In genomic region chr14:24296341-24297157, GRCh38 we compare ENCODE assay signal across 1 cellular context.
TF ChIP-seq lines count a peak whose summit lies in the region.

No MANE protein-coding gene starts in this region.

TF ChIP-seq in HepG2, 621 proteins besides CTCF, POLR2A, EP300 and RAD21 (continued from another document and continues in another):
- TF ChIP-seq, protein P1, sequence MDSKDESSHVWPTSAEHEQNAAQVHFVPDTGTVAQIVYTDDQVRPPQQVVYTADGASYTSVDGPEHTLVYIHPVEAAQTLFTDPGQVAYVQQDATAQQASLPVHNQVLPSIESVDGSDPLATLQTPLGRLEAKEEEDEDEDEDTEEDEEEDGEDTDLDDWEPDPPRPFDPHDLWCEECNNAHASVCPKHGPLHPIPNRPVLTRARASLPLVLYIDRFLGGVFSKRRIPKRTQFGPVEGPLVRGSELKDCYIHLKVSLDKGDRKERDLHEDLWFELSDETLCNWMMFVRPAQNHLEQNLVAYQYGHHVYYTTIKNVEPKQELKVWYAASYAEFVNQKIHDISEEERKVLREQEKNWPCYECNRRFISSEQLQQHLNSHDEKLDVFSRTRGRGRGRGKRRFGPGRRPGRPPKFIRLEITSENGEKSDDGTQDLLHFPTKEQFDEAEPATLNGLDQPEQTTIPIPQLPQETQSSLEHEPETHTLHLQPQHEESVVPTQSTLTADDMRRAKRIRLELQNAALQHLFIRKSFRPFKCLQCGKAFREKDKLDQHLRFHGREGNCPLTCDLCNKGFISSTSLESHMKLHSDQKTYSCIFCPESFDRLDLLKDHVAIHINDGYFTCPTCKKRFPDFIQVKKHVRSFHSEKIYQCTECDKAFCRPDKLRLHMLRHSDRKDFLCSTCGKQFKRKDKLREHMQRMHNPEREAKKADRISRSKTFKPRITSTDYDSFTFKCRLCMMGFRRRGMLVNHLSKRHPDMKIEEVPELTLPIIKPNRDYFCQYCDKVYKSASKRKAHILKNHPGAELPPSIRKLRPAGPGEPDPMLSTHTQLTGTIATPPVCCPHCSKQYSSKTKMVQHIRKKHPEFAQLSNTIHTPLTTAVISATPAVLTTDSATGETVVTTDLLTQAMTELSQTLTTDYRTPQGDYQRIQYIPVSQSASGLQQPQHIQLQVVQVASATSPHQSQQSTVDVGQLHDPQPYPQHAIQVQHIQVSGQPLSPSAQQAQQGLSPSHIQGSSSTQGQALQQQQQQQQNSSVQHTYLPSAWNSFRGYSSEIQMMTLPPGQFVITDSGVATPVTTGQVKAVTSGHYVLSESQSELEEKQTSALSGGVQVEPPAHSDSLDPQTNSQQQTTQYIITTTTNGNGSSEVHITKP (CRISPR knock-in tag; IDR thresholded peaks at IDR 0.05; ENCODE audit: low read depth), result no peak; the same call in 1 of the 2 replicates
- 0 out of 2 replicates have a peak, but pooled peaks have one; percentile 84 for TF ChIP-seq FUBP1 (CRISPR knock-in tag; IDR thresholded peaks at IDR 0.05; ENCODE audit: borderline replicate concordance)
- no peak for TF ChIP-seq ZNF326 (CRISPR knock-in tag; IDR thresholded peaks at IDR 0.05; ENCODE audit: borderline replicate concordance)
- TF ChIP-seq, protein P2, sequence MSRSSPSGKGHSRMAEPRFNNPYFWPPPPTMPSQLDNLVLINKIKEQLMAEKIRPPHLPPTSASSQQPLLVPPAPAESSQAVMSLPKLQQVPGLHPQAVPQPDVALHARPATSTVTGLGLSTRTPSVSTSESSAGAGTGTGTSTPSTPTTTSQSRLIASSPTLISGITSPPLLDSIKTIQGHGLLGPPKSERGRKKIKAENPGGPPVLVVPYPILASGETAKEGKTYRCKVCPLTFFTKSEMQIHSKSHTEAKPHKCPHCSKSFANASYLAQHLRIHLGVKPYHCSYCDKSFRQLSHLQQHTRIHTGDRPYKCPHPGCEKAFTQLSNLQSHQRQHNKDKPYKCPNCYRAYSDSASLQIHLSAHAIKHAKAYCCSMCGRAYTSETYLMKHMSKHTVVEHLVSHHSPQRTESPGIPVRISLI (CRISPR knock-in tag; IDR thresholded peaks at IDR 0.05; ENCODE audit: borderline replicate concordance), result peak; percentile 10; the same call in 1 of the 2 replicates
- TF ChIP-seq NKX3-1 (CRISPR knock-in tag; IDR thresholded peaks at IDR 0.05), result no peak
- no peak for TF ChIP-seq ARNT (IDR thresholded peaks at IDR 0.05)
- no peak; the same call in 1 of the 2 replicates for TF ChIP-seq CBX5 (CRISPR knock-in tag; IDR thresholded peaks at IDR 0.05; ENCODE audit: borderline replicate concordance)
- no peak for TF ChIP-seq PRPF4 (IDR thresholded peaks at IDR 0.05; ENCODE audit: low read depth, low read length, poor library complexity, severe bottlenecking)
- TF ChIP-seq CHD4 (IDR thresholded peaks at IDR 0.05; ENCODE audit: borderline replicate concordance, low read length), result no peak
- TF ChIP-seq SIX4 (CRISPR knock-in tag; IDR thresholded peaks at IDR 0.05), result 0 out of 2 replicates have a peak, but pooled peaks have one; percentile 29
- TF ChIP-seq FOXA1 (IDR thresholded peaks at IDR 0.05), result no peak
- TF ChIP-seq FOXA1 (CRISPR knock-in tag; IDR thresholded peaks at IDR 0.05), result 0 out of 2 replicates have a peak, but pooled peaks have one; percentile 3
- TF ChIP-seq NFRKB (IDR thresholded peaks at IDR 0.05), result no peak
- no peak for TF ChIP-seq TCF7L2 (IDR thresholded peaks at IDR 0.05; ENCODE audit: low read depth, low read length)
- 0 out of 2 replicates have a peak, but pooled peaks have one; percentile 7 for TF ChIP-seq NPAS2 (CRISPR knock-in tag; IDR thresholded peaks at IDR 0.05; ENCODE audit: borderline replicate concordance)
- TF ChIP-seq KLF16 (CRISPR knock-in tag; IDR thresholded peaks at IDR 0.05), result no peak
- peak; percentile 77 for TF ChIP-seq FOSL2 (CRISPR knock-in tag; IDR thresholded peaks at IDR 0.05)
- TF ChIP-seq MXD4 (CRISPR knock-in tag; IDR thresholded peaks at IDR 0.05), result peak; percentile 65; the same call in 1 of the 2 replicates
- no peak for TF ChIP-seq ZNF546 (CRISPR knock-in tag; conservative IDR thresholded peaks at IDR 0.05)
- no peak for TF ChIP-seq CENPT (CRISPR knock-in tag; IDR thresholded peaks at IDR 0.05; ENCODE audit: low read depth)
- TF ChIP-seq ZSCAN9 (CRISPR knock-in tag; IDR thresholded peaks at IDR 0.05; ENCODE audit: borderline replicate concordance), result no peak; the same call in 1 of the 2 replicates
- TF ChIP-seq ZNF12 (CRISPR knock-in tag; IDR thresholded peaks at IDR 0.05), result no peak
- TF ChIP-seq, protein P3, sequence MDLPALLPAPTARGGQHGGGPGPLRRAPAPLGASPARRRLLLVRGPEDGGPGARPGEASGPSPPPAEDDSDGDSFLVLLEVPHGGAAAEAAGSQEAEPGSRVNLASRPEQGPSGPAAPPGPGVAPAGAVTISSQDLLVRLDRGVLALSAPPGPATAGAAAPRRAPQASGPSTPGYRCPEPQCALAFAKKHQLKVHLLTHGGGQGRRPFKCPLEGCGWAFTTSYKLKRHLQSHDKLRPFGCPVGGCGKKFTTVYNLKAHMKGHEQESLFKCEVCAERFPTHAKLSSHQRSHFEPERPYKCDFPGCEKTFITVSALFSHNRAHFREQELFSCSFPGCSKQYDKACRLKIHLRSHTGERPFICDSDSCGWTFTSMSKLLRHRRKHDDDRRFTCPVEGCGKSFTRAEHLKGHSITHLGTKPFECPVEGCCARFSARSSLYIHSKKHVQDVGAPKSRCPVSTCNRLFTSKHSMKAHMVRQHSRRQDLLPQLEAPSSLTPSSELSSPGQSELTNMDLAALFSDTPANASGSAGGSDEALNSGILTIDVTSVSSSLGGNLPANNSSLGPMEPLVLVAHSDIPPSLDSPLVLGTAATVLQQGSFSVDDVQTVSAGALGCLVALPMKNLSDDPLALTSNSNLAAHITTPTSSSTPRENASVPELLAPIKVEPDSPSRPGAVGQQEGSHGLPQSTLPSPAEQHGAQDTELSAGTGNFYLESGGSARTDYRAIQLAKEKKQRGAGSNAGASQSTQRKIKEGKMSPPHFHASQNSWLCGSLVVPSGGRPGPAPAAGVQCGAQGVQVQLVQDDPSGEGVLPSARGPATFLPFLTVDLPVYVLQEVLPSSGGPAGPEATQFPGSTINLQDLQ (CRISPR knock-in tag; IDR thresholded peaks at IDR 0.05), result no peak
- no peak for TF ChIP-seq BRD4 (CRISPR knock-in tag; IDR thresholded peaks at IDR 0.05)
- no peak for TF ChIP-seq ZNF766 (CRISPR knock-in tag; IDR thresholded peaks at IDR 0.05; ENCODE audit: borderline replicate concordance)
- TF ChIP-seq SIN3B (IDR thresholded peaks at IDR 0.05; ENCODE audit: low read length), result no peak
- TF ChIP-seq, protein P4, sequence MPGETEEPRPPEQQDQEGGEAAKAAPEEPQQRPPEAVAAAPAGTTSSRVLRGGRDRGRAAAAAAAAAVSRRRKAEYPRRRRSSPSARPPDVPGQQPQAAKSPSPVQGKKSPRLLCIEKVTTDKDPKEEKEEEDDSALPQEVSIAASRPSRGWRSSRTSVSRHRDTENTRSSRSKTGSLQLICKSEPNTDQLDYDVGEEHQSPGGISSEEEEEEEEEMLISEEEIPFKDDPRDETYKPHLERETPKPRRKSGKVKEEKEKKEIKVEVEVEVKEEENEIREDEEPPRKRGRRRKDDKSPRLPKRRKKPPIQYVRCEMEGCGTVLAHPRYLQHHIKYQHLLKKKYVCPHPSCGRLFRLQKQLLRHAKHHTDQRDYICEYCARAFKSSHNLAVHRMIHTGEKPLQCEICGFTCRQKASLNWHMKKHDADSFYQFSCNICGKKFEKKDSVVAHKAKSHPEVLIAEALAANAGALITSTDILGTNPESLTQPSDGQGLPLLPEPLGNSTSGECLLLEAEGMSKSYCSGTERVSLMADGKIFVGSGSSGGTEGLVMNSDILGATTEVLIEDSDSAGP (CRISPR knock-in tag; IDR thresholded peaks at IDR 0.05; ENCODE audit: borderline replicate concordance), result peak; percentile 54; the same call in 1 of the 2 replicates
- no peak for TF ChIP-seq EED (CRISPR knock-in tag; IDR thresholded peaks at IDR 0.05)
- TF ChIP-seq FOXC1 (CRISPR knock-in tag; IDR thresholded peaks at IDR 0.05; ENCODE audit: borderline replicate concordance), result peak; percentile 26; the same call in 1 of the 2 replicates
- TF ChIP-seq, protein P5, sequence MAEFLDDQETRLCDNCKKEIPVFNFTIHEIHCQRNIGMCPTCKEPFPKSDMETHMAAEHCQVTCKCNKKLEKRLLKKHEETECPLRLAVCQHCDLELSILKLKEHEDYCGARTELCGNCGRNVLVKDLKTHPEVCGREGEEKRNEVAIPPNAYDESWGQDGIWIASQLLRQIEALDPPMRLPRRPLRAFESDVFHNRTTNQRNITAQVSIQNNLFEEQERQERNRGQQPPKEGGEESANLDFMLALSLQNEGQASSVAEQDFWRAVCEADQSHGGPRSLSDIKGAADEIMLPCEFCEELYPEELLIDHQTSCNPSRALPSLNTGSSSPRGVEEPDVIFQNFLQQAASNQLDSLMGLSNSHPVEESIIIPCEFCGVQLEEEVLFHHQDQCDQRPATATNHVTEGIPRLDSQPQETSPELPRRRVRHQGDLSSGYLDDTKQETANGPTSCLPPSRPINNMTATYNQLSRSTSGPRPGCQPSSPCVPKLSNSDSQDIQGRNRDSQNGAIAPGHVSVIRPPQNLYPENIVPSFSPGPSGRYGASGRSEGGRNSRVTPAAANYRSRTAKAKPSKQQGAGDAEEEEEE (CRISPR knock-in tag; IDR thresholded peaks at IDR 0.05; ENCODE audit: borderline replicate concordance), result peak; percentile 51; the same call in 1 of the 2 replicates
- TF ChIP-seq MIER2 (CRISPR knock-in tag; IDR thresholded peaks at IDR 0.05), result peak; percentile 85
- TF ChIP-seq EZH2 (conservative IDR thresholded peaks at IDR 0.05; ENCODE audit: low read depth, low read length), result no peak
- TF ChIP-seq, protein P6, sequence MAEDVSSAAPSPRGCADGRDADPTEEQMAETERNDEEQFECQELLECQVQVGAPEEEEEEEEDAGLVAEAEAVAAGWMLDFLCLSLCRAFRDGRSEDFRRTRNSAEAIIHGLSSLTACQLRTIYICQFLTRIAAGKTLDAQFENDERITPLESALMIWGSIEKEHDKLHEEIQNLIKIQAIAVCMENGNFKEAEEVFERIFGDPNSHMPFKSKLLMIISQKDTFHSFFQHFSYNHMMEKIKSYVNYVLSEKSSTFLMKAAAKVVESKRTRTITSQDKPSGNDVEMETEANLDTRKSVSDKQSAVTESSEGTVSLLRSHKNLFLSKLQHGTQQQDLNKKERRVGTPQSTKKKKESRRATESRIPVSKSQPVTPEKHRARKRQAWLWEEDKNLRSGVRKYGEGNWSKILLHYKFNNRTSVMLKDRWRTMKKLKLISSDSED (CRISPR knock-in tag; IDR thresholded peaks at IDR 0.05), result no peak
- TF ChIP-seq ZNF446 (CRISPR knock-in tag; IDR thresholded peaks at IDR 0.05), result no peak
- TF ChIP-seq SPEN (CRISPR knock-in tag; IDR thresholded peaks at IDR 0.05; ENCODE audit: low read depth), result no peak
- no peak for TF ChIP-seq ZNF761 (CRISPR knock-in tag; conservative IDR thresholded peaks at IDR 0.05)
- TF ChIP-seq MAFG (CRISPR knock-in tag; IDR thresholded peaks at IDR 0.05), result no peak
- TF ChIP-seq, protein P7, sequence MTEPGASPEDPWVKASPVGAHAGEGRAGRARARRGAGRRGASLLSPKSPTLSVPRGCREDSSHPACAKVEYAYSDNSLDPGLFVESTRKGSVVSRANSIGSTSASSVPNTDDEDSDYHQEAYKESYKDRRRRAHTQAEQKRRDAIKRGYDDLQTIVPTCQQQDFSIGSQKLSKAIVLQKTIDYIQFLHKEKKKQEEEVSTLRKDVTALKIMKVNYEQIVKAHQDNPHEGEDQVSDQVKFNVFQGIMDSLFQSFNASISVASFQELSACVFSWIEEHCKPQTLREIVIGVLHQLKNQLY (CRISPR knock-in tag; IDR thresholded peaks at IDR 0.05), result no peak
- TF ChIP-seq TOE1 (CRISPR knock-in tag; IDR thresholded peaks at IDR 0.05), result no peak
- no peak for TF ChIP-seq ZBTB7A (CRISPR knock-in tag; IDR thresholded peaks at IDR 0.05)
- TF ChIP-seq NFATC3 (CRISPR knock-in tag; IDR thresholded peaks at IDR 0.05), result 0 out of 2 replicates have a peak, but pooled peaks have one; percentile 38
- peak; percentile 90 for TF ChIP-seq ZNF574 (CRISPR knock-in tag; IDR thresholded peaks at IDR 0.05)
- TF ChIP-seq ZNF607 (CRISPR knock-in tag; IDR thresholded peaks at IDR 0.05; ENCODE audit: borderline replicate concordance), result peak; percentile 41; the same call in 1 of the 2 replicates
- peak; percentile 80 for TF ChIP-seq ZNF501 (CRISPR knock-in tag; IDR thresholded peaks at IDR 0.05)
- TF ChIP-seq ESRRA (CRISPR knock-in tag; IDR thresholded peaks at IDR 0.05; ENCODE audit: low read depth), result peak; percentile 55; the same call in 1 of the 2 replicates
- TF ChIP-seq FOXP1 (IDR thresholded peaks at IDR 0.05), result no peak
- no peak for TF ChIP-seq FOXP1 (CRISPR knock-in tag; IDR thresholded peaks at IDR 0.05)
- TF ChIP-seq ZNF256 (CRISPR knock-in tag; conservative IDR thresholded peaks at IDR 0.05), result no peak
- TF ChIP-seq ZNF749 (CRISPR knock-in tag; IDR thresholded peaks at IDR 0.05; ENCODE audit: borderline replicate concordance), result no peak
